In genomic region chr6:159067334-159067733, GRCh38 we compare ENCODE assay signal across 20 cellular contexts. TPM values are rescaled to one million over a fixed set of nuclear protein-coding genes. Genes with fewer than 3 reads are reported as not detected.
DNase-seq lines count a peak whose midpoint lies in the region; ATAC-seq, FAIRE-seq and TF ChIP-seq lines count a peak whose summit lies in the region.
"Had no signal": no experiment of that assay in that cellular context is flagged by ENCODE, and none has a peak within 500 bp of the region (broad histone marks: within the 10 kb centered on the region; RNA-seq: fewer than 3 reads in every experiment).

No MANE protein-coding gene starts in this region.

- peak overlapping the region; percentile 98 for H3K27ac ChIP-seq in neutrophil
- no peak overlapping the region for H3K27ac ChIP-seq in kidney (ENCODE audit: low read depth in 2 of 2, low read length in 2 of 2)
- H3K27ac ChIP-seq: cardiac muscle cell, stomach, vagina had no signal

- peak overlapping the region; percentile 64 for H3K27ac Mint-ChIP-seq in activated naive CD4-positive, alpha-beta T cell treated with anti-CD3 and anti-CD28 coated beads for 36 hours
- H3K27ac Mint-ChIP-seq in activated T-helper 17 cell treated with anti-CD3 and anti-CD28 coated beads, Interleukin-2, amount 50 U/mL, for 72 hours, result peak overlapping the region; percentile 47

- DNase-seq in activated naive CD4-positive, alpha-beta T cell treated with anti-CD3 and anti-CD28 coated beads for 36 hours, result peak; percentile 68
- no peak for DNase-seq in activated naive CD4-positive, alpha-beta T cell treated with anti-CD3 and anti-CD28 coated beads, Interleukin-2, amount 50 U/mL, for 16 hours
- no peak for DNase-seq in kidney
- no peak for DNase-seq in COLO829 (ENCODE audit: low spot score)
- DNase-seq: activated CD8-positive, alpha-beta memory T cell treated with anti-CD3 and anti-CD28 coated beads for 24 hours; activated naive CD4-positive, alpha-beta T cell treated with Interleukin-2 at 50 U/mL for 16 hours; Calu3; foreskin melanocyte; naive B cell; NCI-H1694 treated with DMSO at 0.1 percent for 48 hours; NCI-H510A; SK-N-SH; stomach had no signal

- H3K9me3 ChIP-seq in neutrophil (no peaks in the 10 kb centered on the region), kidney (ENCODE audit: control insufficient read depth in 1 of 2, low read length in 2 of 2) (no peaks in the 10 kb centered on the region)
- H3K9me3 ChIP-seq: SK-N-SH, stomach, vagina had no signal

- no peak for FAIRE-seq in kidney (lab: Jason Lieb, UNC)

- H3K36me3 Mint-ChIP-seq in activated naive CD4-positive, alpha-beta T cell treated with anti-CD3 and anti-CD28 coated beads for 36 hours (ENCODE audit: low read depth), result no peaks in the 10 kb centered on the region
- H3K36me3 Mint-ChIP-seq in activated T-helper 17 cell treated with anti-CD3 and anti-CD28 coated beads, Interleukin-2, amount 50 U/mL, for 72 hours (ENCODE audit: low read depth), result no peaks in the 10 kb centered on the region
- H3K36me3 Mint-ChIP-seq: naive B cell had no signal

- no peaks in the 10 kb centered on the region for H3K9me3 Mint-ChIP-seq in activated naive CD4-positive, alpha-beta T cell treated with anti-CD3 and anti-CD28 coated beads for 36 hours
- H3K9me3 Mint-ChIP-seq in activated T-helper 17 cell treated with anti-CD3 and anti-CD28 coated beads, Interleukin-2, amount 50 U/mL, for 72 hours, result no peaks in the 10 kb centered on the region

- ATAC-seq in HG02588 (IDR thresholded peaks at IDR 0.05; ENCODE audit: unreplicated experiment), result peak; percentile 53
- peak; percentile 82 for ATAC-seq in activated T-helper 17 cell treated with anti-CD3 and anti-CD28 coated beads, Interleukin-2, amount 50 U/mL, for 72 hours (replicated peaks)
- no peak for ATAC-seq in GM21360 (IDR thresholded peaks at IDR 0.05; ENCODE audit: unreplicated experiment)

- CTCF ChIA-PET in activated naive CD4-positive, alpha-beta T cell treated with anti-CD3 and anti-CD28 coated beads for 36 hours (lab: Charles Lee), result interaction anchor here (0.6 to 1.8 kb wide), 4 partner anchors 27 to 37 kb away, joined by 3 to 5 read pairs (median 3); no protein-coding TSS in a partner anchor

- TF ChIP-seq CTCF in neutrophil (IDR thresholded peaks at IDR 0.05), result no peak
- TF ChIP-seq CTCF in kidney (IDR thresholded peaks at IDR 0.05; ENCODE audit: borderline replicate concordance, extremely low read depth, insufficient read depth), result no peak

- no peaks in the 10 kb centered on the region for H3K27me3 ChIP-seq in neutrophil
- H3K27me3 ChIP-seq: vagina had no signal

- H3K4me1 Mint-ChIP-seq in activated naive CD4-positive, alpha-beta T cell treated with anti-CD3 and anti-CD28 coated beads for 36 hours (ENCODE audit: low read depth), result peaks cover 64% of the 10 kb centered on the region
- H3K4me1 Mint-ChIP-seq in activated T-helper 17 cell treated with anti-CD3 and anti-CD28 coated beads, Interleukin-2, amount 50 U/mL, for 72 hours, result peaks cover 56% of the 10 kb centered on the region

- intact Hi-C loops in activated naive CD4-positive, alpha-beta T cell treated with anti-CD3 and anti-CD28 coated beads for 36 hours (cut with micrococcal nuclease), result loop anchor here (10.0 kb wide), 1 partner anchor 907 kb away; no protein-coding TSS in a partner anchor
- intact Hi-C loops in kidney (cut with DNase I), result no loop called here

- H3K36me3 ChIP-seq in neutrophil (no peaks in the 10 kb centered on the region), kidney (ENCODE audit: control insufficient read depth in 1 of 2, insufficient read depth in 2 of 2, low read length in 2 of 2) (no peaks in the 10 kb centered on the region)
- H3K36me3 ChIP-seq: cardiac muscle cell, stomach, vagina had no signal

- peaks cover 85 to 86% of the 10 kb centered on the region in 2 experiments for H3K4me1 ChIP-seq in neutrophil (ENCODE audit: control insufficient read depth in 1 of 2, insufficient read depth in 1 of 2, low read depth in 1 of 2, low read length in 1 of 2)
- H3K4me1 ChIP-seq in kidney (ENCODE audit: control insufficient read depth in 1 of 2, insufficient read depth in 1 of 2, low read depth in 1 of 2, low read length in 2 of 2), result peaks cover 0 to 3% of the 10 kb centered on the region in 2 donors
- H3K4me1 ChIP-seq: vagina had no signal

- H3K4me3 ChIP-seq in neutrophil (ENCODE audit: low read depth in 1 of 2, low read length in 1 of 2) (peak overlapping the region; percentile 36 to 46), kidney (ENCODE audit: low read length in 2 of 2) (no peak overlapping the region)
- H3K4me3 ChIP-seq: cardiac muscle cell, stomach, vagina had no signal

- H3K27me3 Mint-ChIP-seq in activated naive CD4-positive, alpha-beta T cell treated with anti-CD3 and anti-CD28 coated beads for 36 hours (ENCODE audit: low read depth), result no peaks in the 10 kb centered on the region
- no peaks in the 10 kb centered on the region for H3K27me3 Mint-ChIP-seq in activated T-helper 17 cell treated with anti-CD3 and anti-CD28 coated beads, Interleukin-2, amount 50 U/mL, for 72 hours
- H3K27me3 Mint-ChIP-seq: naive B cell had no signal

- no peak overlapping the region for H3K4me3 Mint-ChIP-seq in activated naive CD4-positive, alpha-beta T cell treated with anti-CD3 and anti-CD28 coated beads for 36 hours
- peak overlapping the region; percentile 42 for H3K4me3 Mint-ChIP-seq in activated T-helper 17 cell treated with anti-CD3 and anti-CD28 coated beads, Interleukin-2, amount 50 U/mL, for 72 hours

- no peak overlapping the region for H3K9ac ChIP-seq in kidney (ENCODE audit: low read length in 2 of 2)
- H3K9ac ChIP-seq: SK-N-SH had no signal

RNA-seq across cellular contexts. Expression of gene TAGAP, which starts 22.5 kb away (rescaled TPM):
- total RNA-seq in activated naive CD4-positive, alpha-beta T cell treated with anti-CD3 and anti-CD28 coated beads for 36 hours, result 10 to 100 TPM; 79.6 to 82.6 TPM
- total RNA-seq in activated T-helper 17 cell treated with anti-CD3 and anti-CD28 coated beads, Interleukin-2, amount 50 U/mL, for 72 hours, result 10 to 100 TPM; 11.7 to 80.7 TPM
- total RNA-seq in kidney, result 8.8 TPM
- polyA plus RNA-seq in kidney (ENCODE audit: insufficient read depth, low read depth, low replicate concordance), result 0.45 TPM
- total RNA-seq: cardiac muscle cell had no signal
- polyA plus RNA-seq: AG04450, cardiac muscle cell, SK-N-SH had no signal

Comparison
In these comparisons a context has a peak if more than half of its experiments do, and no peak if none do; other contexts are left out.
1. H3K4me3 ChIP-seq: peak in neutrophil (2 of 2); none in kidney (0 of 2).